In genomic region chr17:10638151-10638550, GRCh38 we compare ENCODE assay signal across 17 cellular contexts. TPM values are rescaled to one million over a fixed set of nuclear protein-coding genes. Genes with fewer than 3 reads are reported as not detected.
A peak's percentile ranks its signal among the peaks of the same experiment; 100 is the strongest.
DNase-seq lines count a peak whose midpoint lies in the region; ATAC-seq and TF ChIP-seq lines count a peak whose summit lies in the region.
"Had no signal": no experiment of that assay in that cellular context is flagged by ENCODE, and none has a peak within 500 bp of the region (broad histone marks: within the 10 kb centered on the region; RNA-seq: fewer than 3 reads in every experiment).

No MANE protein-coding gene starts in this region.

- POLR2A ChIA-PET in activated CD4-positive, alpha-beta T cell treated with anti-CD3 and anti-CD28 coated beads, Interleukin-2, amount 10 ng/mL, durations not matched to agents 7 days and 5 days (lab: Charles Lee), result no interaction called here

- H3K27me3 Mint-ChIP-seq in activated CD4-positive, alpha-beta T cell treated with anti-CD3 and anti-CD28 coated beads, Interleukin-2, amount 10 ng/mL, durations not matched to agents 7 days and 5 days, result no peaks in the 10 kb centered on the region
- no peaks in the 10 kb centered on the region for H3K27me3 Mint-ChIP-seq in central memory CD8-positive, alpha-beta T cell
- H3K27me3 Mint-ChIP-seq in nephron progenitor cell (ENCODE audit: low read depth, poor library complexity), result no peaks in the 10 kb centered on the region
- H3K27me3 Mint-ChIP-seq: B cell; CD4-positive, alpha-beta T cell had no signal

- peaks cover 4% of the 10 kb centered on the region for H3K4me1 Mint-ChIP-seq in activated CD4-positive, alpha-beta T cell treated with anti-CD3 and anti-CD28 coated beads, Interleukin-2, amount 10 ng/mL, durations not matched to agents 7 days and 5 days
- no peaks in the 10 kb centered on the region for H3K4me1 Mint-ChIP-seq in central memory CD8-positive, alpha-beta T cell
- H3K4me1 Mint-ChIP-seq in nephron progenitor cell, result peaks cover 8% of the 10 kb centered on the region

- CTCF ChIA-PET in activated CD4-positive, alpha-beta T cell treated with anti-CD3 and anti-CD28 coated beads, Interleukin-2, amount 10 ng/mL, durations not matched to agents 7 days and 5 days (lab: Charles Lee), result interaction anchor here (1.8 kb wide), 1 partner anchor 21 kb away, joined by 5 read pairs; no protein-coding TSS in a partner anchor

- TF ChIP-seq CTCF in nephron progenitor cell (IDR thresholded peaks at IDR 0.05), result no peak

- peak overlapping the region; percentile 38 for H3K27ac Mint-ChIP-seq in activated CD4-positive, alpha-beta T cell treated with anti-CD3 and anti-CD28 coated beads, Interleukin-2, amount 10 ng/mL, durations not matched to agents 7 days and 5 days
- H3K27ac Mint-ChIP-seq in central memory CD8-positive, alpha-beta T cell (ENCODE audit: low read depth), result peak overlapping the region; percentile 42
- H3K27ac Mint-ChIP-seq in nephron progenitor cell, result peak overlapping the region; percentile 7
- H3K27ac Mint-ChIP-seq: B cell; CD4-positive, alpha-beta T cell; CD8-positive, alpha-beta T cell had no signal

- H3K9me3 Mint-ChIP-seq in activated CD4-positive, alpha-beta T cell treated with anti-CD3 and anti-CD28 coated beads, Interleukin-2, amount 10 ng/mL, durations not matched to agents 7 days and 5 days, result no peaks in the 10 kb centered on the region
- no peaks in the 10 kb centered on the region for H3K9me3 Mint-ChIP-seq in central memory CD8-positive, alpha-beta T cell
- H3K9me3 Mint-ChIP-seq in nephron progenitor cell, result no peaks in the 10 kb centered on the region
- H3K9me3 Mint-ChIP-seq: CD4-positive, alpha-beta T cell; CD8-positive, alpha-beta T cell had no signal

- no peak for ATAC-seq in central memory CD8-positive, alpha-beta T cell (replicated peaks; ENCODE audit: extremely low read depth, poor library complexity, severe bottlenecking)
- no peak for ATAC-seq in HG02938 (IDR thresholded peaks at IDR 0.05; ENCODE audit: unreplicated experiment)
- ATAC-seq: A549; CD8-positive, alpha-beta T cell; GM12878 had no signal

- DNase-seq in activated CD4-positive, alpha-beta T cell treated with anti-CD3 and anti-CD28 coated beads, Interleukin-2, amount 10 ng/mL, durations not matched to agents 7 days and 5 days, result no peak
- no peak for DNase-seq in activated CD4-positive, alpha-beta T cell treated with anti-CD3 and anti-CD28 coated beads for 4 hours
- DNase-seq in central memory CD8-positive, alpha-beta T cell (ENCODE audit: low spot score in 2 of 2), result no peak
- DNase-seq in ecto neural progenitor cell (ENCODE audit: low spot score) (peak; percentile 35), nephron progenitor cell (no peak), superior temporal gyrus (ENCODE audit: extremely low spot score) (no peak), SK-N-DZ (ENCODE audit: low spot score) (no peak)
- DNase-seq: AML-193; Caco-2; Calu3; CD4-positive, alpha-beta T cell; CD8-positive, alpha-beta T cell; DMS79 treated with DMSO at 0.1 percent for 48 hours had no signal

- no peak overlapping the region for H3K4me3 Mint-ChIP-seq in activated CD4-positive, alpha-beta T cell treated with anti-CD3 and anti-CD28 coated beads, Interleukin-2, amount 10 ng/mL, durations not matched to agents 7 days and 5 days
- no peak overlapping the region for H3K4me3 Mint-ChIP-seq in central memory CD8-positive, alpha-beta T cell
- H3K4me3 Mint-ChIP-seq in nephron progenitor cell, result no peak overlapping the region
- H3K4me3 Mint-ChIP-seq: B cell; CD4-positive, alpha-beta T cell; CD8-positive, alpha-beta T cell had no signal

- H3K36me3 Mint-ChIP-seq in activated CD4-positive, alpha-beta T cell treated with anti-CD3 and anti-CD28 coated beads, Interleukin-2, amount 10 ng/mL, durations not matched to agents 7 days and 5 days (ENCODE audit: low read depth), result peaks cover 17% of the 10 kb centered on the region
- peaks cover 11% of the 10 kb centered on the region for H3K36me3 Mint-ChIP-seq in central memory CD8-positive, alpha-beta T cell (ENCODE audit: insufficient read depth)
- peaks cover 35% of the 10 kb centered on the region for H3K36me3 Mint-ChIP-seq in nephron progenitor cell (ENCODE audit: low read depth)

RNA-seq across cellular contexts. Expression of gene MYH3, which starts 19.0 kb away (rescaled TPM):
- 1 to 10 TPM; 3.9 to 5.5 TPM for total RNA-seq in activated CD4-positive, alpha-beta T cell treated with anti-CD3 and anti-CD28 coated beads, Interleukin-2, amount 10 ng/mL, durations not matched to agents 7 days and 5 days
- 0.52 and 1.0 TPM in 2 replicates for polyA plus RNA-seq in SK-N-DZ (2014; cell fraction: cytosol; rRNA removed)
- polyA plus RNA-seq in SK-N-DZ (2014; cell fraction: nucleus; rRNA removed), result 5.0 and 11.8 TPM in 2 replicates

RNA-seq across cellular contexts. Expression of gene SCO1, which starts 59.2 kb away (rescaled TPM):
- total RNA-seq in activated CD4-positive, alpha-beta T cell treated with anti-CD3 and anti-CD28 coated beads, Interleukin-2, amount 10 ng/mL, durations not matched to agents 7 days and 5 days, result 10 to 100 TPM; 23.7 to 25.3 TPM
- 41.5 and 45.3 TPM in 2 replicates for polyA plus RNA-seq in SK-N-DZ (2014; cell fraction: cytosol; rRNA removed)
- polyA plus RNA-seq in SK-N-DZ (2014; cell fraction: nucleus; rRNA removed), result 31.1 and 42.1 TPM in 2 replicates

RNA-seq across cellular contexts. Expression of gene ADPRM, which starts 59.2 kb away (rescaled TPM):
- 10 to 100 TPM; 16.0 to 16.1 TPM for total RNA-seq in activated CD4-positive, alpha-beta T cell treated with anti-CD3 and anti-CD28 coated beads, Interleukin-2, amount 10 ng/mL, durations not matched to agents 7 days and 5 days
- polyA plus RNA-seq in SK-N-DZ (2014; cell fraction: cytosol; rRNA removed), result 9.9 and 14.2 TPM in 2 replicates
- polyA plus RNA-seq in SK-N-DZ (2014; cell fraction: nucleus; rRNA removed), result 4.1 and 10.5 TPM in 2 replicates
